Comparison of ENCODE assay signal across 8 cellular contexts in the genomic region with DNA sequence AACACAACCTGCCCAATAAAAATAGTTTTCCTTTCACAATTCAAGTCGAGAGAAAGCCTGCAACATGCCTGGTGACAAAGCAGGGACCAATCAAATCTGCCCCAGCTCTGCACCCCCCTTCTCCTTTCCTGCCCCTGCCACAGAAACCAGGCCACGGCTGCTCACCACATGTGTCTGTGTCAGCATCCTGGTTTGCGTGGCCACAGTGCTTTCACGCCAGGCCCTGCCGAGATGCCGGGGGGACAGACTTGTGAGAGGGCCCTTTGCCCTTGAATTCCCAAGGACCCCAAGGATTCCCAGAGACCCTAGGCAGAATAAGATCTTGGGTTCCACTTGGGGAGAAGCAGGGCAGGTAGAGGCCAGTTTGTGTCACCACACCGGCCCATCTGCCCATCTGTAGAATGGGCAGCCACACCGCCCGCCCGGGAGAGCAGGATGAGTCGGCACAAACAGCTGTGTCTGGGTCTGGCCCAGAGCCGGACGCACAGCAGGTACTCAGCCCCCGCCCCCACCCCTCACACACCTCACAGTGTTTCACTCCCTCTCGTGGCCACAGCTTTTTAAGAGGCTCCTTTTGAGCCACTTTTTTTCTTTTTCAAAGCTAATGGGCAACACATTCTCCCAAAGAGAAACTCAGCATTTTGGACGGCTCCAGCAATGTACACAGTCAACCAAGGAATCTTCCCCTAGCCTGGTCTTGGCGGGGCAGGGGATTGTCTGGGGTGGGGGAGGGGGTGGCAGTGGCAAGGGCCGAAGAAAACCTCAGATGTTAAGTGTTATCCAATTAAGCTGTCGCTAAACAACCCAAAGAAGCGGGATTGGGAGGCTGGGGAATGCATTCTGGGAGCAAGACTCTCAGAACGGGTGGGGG. TPM values are rescaled to one million over a fixed set of nuclear protein-coding genes. Genes with fewer than 3 reads are reported as not detected.
DNase-seq lines count a peak whose midpoint lies in the region; ATAC-seq and TF ChIP-seq lines count a peak whose summit lies in the region.

No MANE protein-coding gene starts in this region.

- BruUV-seq in A673 (replicated peaks; lab: Mats Ljungman, UMichigan): no TSS peak

- H3K9me3 Mint-ChIP-seq in T-helper 2 cell treated with Interferon-gamma antibody and Interleukin-4, amounts not matched to agents 5 μg/mL and 100 μg/mL, for 36 hours: no peaks in the 10 kb centered on the region

- H3K27me3 ChIP-seq in A673 (replicated peaks; ENCODE audit: insufficient read depth, low read depth, low read length, poor library complexity) (no peaks in the 10 kb centered on the region), trophoblast cell (ENCODE audit: insufficient read depth, low read length) (no peaks in the 10 kb centered on the region)

- H3K27ac ChIP-seq in A673 (ENCODE audit: low read depth, low read length, poor library complexity, severe bottlenecking) (peak overlapping the region; percentile 66), trophoblast cell (ENCODE audit: low read depth, low read length) (peak overlapping the region; percentile 9)

- DNase-seq in A673 (ENCODE audit: low spot score): no peak
- DNase-seq in T-helper 2 cell treated with Interferon-gamma antibody and Interleukin-4, amounts not matched to agents 5 μg/mL and 100 μg/mL, for 36 hours (ENCODE audit: low spot score): peak; percentile 80
- peak; percentile 63 for DNase-seq in activated naive CD8-positive, alpha-beta T cell treated with anti-CD3 and anti-CD28 coated beads, Interleukin-2, amount 50 U/mL, for 16 hours (ENCODE audit: low read depth, low spot score)
- DNase-seq in trophoblast cell: peak in 1 of 2 donors; percentile 13
- DNase-seq in NCI-H226: no peak
- DNase-seq in NCI-H2227 treated with DMSO at 0.1 percent for 48 hours (lab: John Stamatoyannopoulos, UW): no peak
- no peak for DNase-seq in DMS53 treated with DMSO at 0.1 percent for 48 hours (lab: John Stamatoyannopoulos, UW; ENCODE audit: unreplicated experiment)

- H3K23ac ChIP-seq in trophoblast cell (ENCODE audit: low read length): no peak overlapping the region

- H3K4me2 ChIP-seq in trophoblast cell (ENCODE audit: low read length): peak overlapping the region; percentile 76

- H3K79me1 ChIP-seq in trophoblast cell (ENCODE audit: low read length): peaks cover 10% of the 10 kb centered on the region

- CTCF ChIA-PET in A673 (lab: Charles Lee): no interaction called here

- no peak overlapping the region for H2BK12ac ChIP-seq in trophoblast cell (ENCODE audit: low read length)

- ATAC-seq in GM18511 (IDR thresholded peaks at IDR 0.05; ENCODE audit: unreplicated experiment): no peak

- no peak for TF ChIP-seq CTCF in A673 (conservative IDR thresholded peaks at IDR 0.05; ENCODE audit: low read depth, low read length)

- H3K4me3 ChIP-seq in A673 (ENCODE audit: low read depth, low read length, poor library complexity, severe bottlenecking) (no peak overlapping the region), trophoblast cell (ENCODE audit: low read depth, low read length) (no peak overlapping the region)

- H3K4me1 ChIP-seq in A673 (ENCODE audit: insufficient read depth, low read length, poor library complexity, severe bottlenecking) (peaks cover 91% of the 10 kb centered on the region), trophoblast cell (ENCODE audit: control insufficient read depth in 1 of 2, insufficient read depth in 2 of 2, low read length in 2 of 2) (peaks cover 22 to 32% of the 10 kb centered on the region in 2 experiments)

- H2AFZ ChIP-seq in trophoblast cell (ENCODE audit: insufficient read depth, low read length, poor library complexity): no peak overlapping the region

- H4K91ac ChIP-seq in trophoblast cell (ENCODE audit: low read depth, low read length): peak overlapping the region; percentile 65

- no peak overlapping the region for H2BK5ac ChIP-seq in trophoblast cell (ENCODE audit: low read depth, low read length, poor library complexity)

- H4K8ac ChIP-seq in trophoblast cell (ENCODE audit: low read depth, low read length): peak overlapping the region; percentile 83

- H3K18ac ChIP-seq in trophoblast cell (ENCODE audit: low read length): peak overlapping the region; percentile 36

- no peaks in the 10 kb centered on the region for H3K9me3 ChIP-seq in A673 (ENCODE audit: low read depth, low read length, poor library complexity, severe bottlenecking)
- no peaks in the 10 kb centered on the region for H3K9me3 ChIP-seq in trophoblast cell (ENCODE audit: insufficient read depth, low read depth, low read length)

- H3K27me3 Mint-ChIP-seq in T-helper 2 cell treated with Interferon-gamma antibody and Interleukin-4, amounts not matched to agents 5 μg/mL and 100 μg/mL, for 36 hours (ENCODE audit: low read depth): no peaks in the 10 kb centered on the region

- peak overlapping the region; percentile 84 for H3K4me3 Mint-ChIP-seq in T-helper 2 cell treated with Interferon-gamma antibody and Interleukin-4, amounts not matched to agents 5 μg/mL and 100 μg/mL, for 36 hours

- H3K4ac ChIP-seq in trophoblast cell (ENCODE audit: low read depth, low read length): no peak overlapping the region

- peaks cover 2% of the 10 kb centered on the region for H3K79me2 ChIP-seq in trophoblast cell (ENCODE audit: control insufficient read depth, insufficient read depth, low read length, poor library complexity)

- intact Hi-C loops in A673 (cut with micrococcal nuclease; ENCODE audit: unreplicated experiment): no loop called here

- H3K14ac ChIP-seq in trophoblast cell (ENCODE audit: low read length): peak overlapping the region; percentile 56

- peaks cover 69% of the 10 kb centered on the region for H3K36me3 Mint-ChIP-seq in T-helper 2 cell treated with Interferon-gamma antibody and Interleukin-4, amounts not matched to agents 5 μg/mL and 100 μg/mL, for 36 hours (ENCODE audit: low read depth)

- peak overlapping the region; percentile 97 for H3K27ac Mint-ChIP-seq in T-helper 2 cell treated with Interferon-gamma antibody and Interleukin-4, amounts not matched to agents 5 μg/mL and 100 μg/mL, for 36 hours

- POLR2A ChIA-PET in A673 (lab: Charles Lee; ENCODE audit: low non-redundant PET): no interaction called here

- H3K36me3 ChIP-seq in A673 (ENCODE audit: insufficient read depth, low read length, poor library complexity, severe bottlenecking): peaks cover 54% of the 10 kb centered on the region
- no peaks in the 10 kb centered on the region for H3K36me3 ChIP-seq in trophoblast cell (ENCODE audit: control insufficient read depth in 1 of 2, insufficient read depth in 2 of 2, low read length in 2 of 2)

- no peak overlapping the region for H4K12ac ChIP-seq in trophoblast cell (ENCODE audit: low read depth, low read length)

- peaks cover 85% of the 10 kb centered on the region for H3K4me1 Mint-ChIP-seq in T-helper 2 cell treated with Interferon-gamma antibody and Interleukin-4, amounts not matched to agents 5 μg/mL and 100 μg/mL, for 36 hours (ENCODE audit: low read depth)

- WGBS in trophoblast cell (ENCODE audit: extremely low coverage, insufficient coverage, insufficient read length): no CpG with 5 or more reads among the region's 21 CpGs

- H3K9ac ChIP-seq in trophoblast cell (ENCODE audit: low read length): no peak overlapping the region

- H2AK5ac ChIP-seq in trophoblast cell (ENCODE audit: low read length): no peak overlapping the region

- peak overlapping the region; percentile 12 for H2BK120ac ChIP-seq in trophoblast cell (ENCODE audit: insufficient read depth, low read length, poor library complexity)

RNA-seq across cellular contexts. Expression of gene BCL11B, which starts 41.5 kb away (rescaled TPM):
- total RNA-seq in A673 (2021): 80.6 and 81.3 TPM in 2 replicates
- polyA plus RNA-seq in trophoblast cell (2013): 1.0 and 1.1 TPM in 2 replicates

Comparison
In these comparisons a context has a peak if more than half of its experiments do, and no peak if none do; other contexts are left out.
1. DNase-seq: peak in T-helper 2 cell treated with Interferon-gamma antibody and Interleukin-4, amounts not matched to agents 5 μg/mL and 100 μg/mL, for 36 hours (single experiment) and activated naive CD8-positive, alpha-beta T cell treated with anti-CD3 and anti-CD28 coated beads, Interleukin-2, amount 50 U/mL, for 16 hours (single experiment); none in A673 (single experiment), NCI-H226 (single experiment), NCI-H2227 treated with DMSO at 0.1 percent for 48 hours (single experiment) and DMS53 treated with DMSO at 0.1 percent for 48 hours (single experiment).